In the genomic region with DNA sequence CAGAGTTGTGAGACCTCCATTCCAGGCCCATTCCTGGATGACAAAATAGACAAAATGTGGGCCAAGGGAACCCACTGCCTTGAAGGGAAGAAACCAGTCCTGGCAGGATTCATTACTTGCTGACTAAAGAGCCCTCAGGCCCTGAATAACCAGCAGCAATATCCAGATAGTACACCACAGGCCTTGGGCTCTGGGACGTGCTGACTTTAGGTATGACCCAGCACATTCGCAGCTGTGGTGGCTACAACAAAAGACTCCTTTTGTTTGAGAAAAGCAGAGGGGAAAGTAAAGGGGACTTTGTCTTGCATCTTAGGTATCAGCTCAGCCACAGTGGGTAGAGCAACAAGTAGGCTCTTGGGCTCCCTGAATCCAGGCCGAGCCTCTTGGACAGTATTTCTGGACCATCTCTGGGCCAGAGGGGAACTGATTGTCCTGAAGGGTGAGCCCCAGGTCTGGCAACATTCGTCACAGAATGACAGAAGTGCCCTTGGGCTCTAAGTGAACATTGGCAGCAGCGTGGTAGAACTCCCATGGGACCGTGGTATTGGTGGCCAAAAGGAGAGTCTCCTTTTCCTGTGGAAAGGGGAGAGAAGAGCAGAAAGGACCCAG, we compare ENCODE assay signal across 17 cellular contexts.
DNase-seq lines count a peak whose midpoint lies in the region; ATAC-seq and TF ChIP-seq lines count a peak whose summit lies in the region.
"Had no signal": no experiment of that assay in that cellular context is flagged by ENCODE, and none has a peak within 500 bp of the region (broad histone marks: within the 10 kb centered on the region; RNA-seq: fewer than 3 reads in every experiment).

No MANE protein-coding gene starts in this region.

- no peak overlapping the region for H3K4me3 Mint-ChIP-seq in endodermal cell
- H3K4me3 Mint-ChIP-seq in activated T-cell treated with anti-CD3 and anti-CD28 coated beads, Interleukin-2, amount 50 U/mL, for 24 hours: no peak overlapping the region
- H3K4me3 Mint-ChIP-seq in naive thymus-derived CD4-positive, alpha-beta T cell: no peak overlapping the region
- H3K4me3 Mint-ChIP-seq: activated naive CD4-positive, alpha-beta T cell treated with anti-CD3 and anti-CD28 coated beads, Interleukin-2, amount 10 ng/mL, durations not matched to agents 7 days and 5 days; stimulated activated naive B cell treated with anti-CD40 and anti-IgM and Interleukin-4, amounts not matched to agents 10 μg/mL and 1 μg/mL and 100 μg/mL, for 72 hours had no signal

- no peak for TF ChIP-seq CTCF in endodermal cell (conservative IDR thresholded peaks at IDR 0.05)

- CTCF ChIA-PET in naive thymus-derived CD4-positive, alpha-beta T cell (lab: Charles Lee): no interaction called here

- POLR2A ChIA-PET in naive thymus-derived CD4-positive, alpha-beta T cell (lab: Charles Lee): no interaction called here

- intact Hi-C loops in naive thymus-derived CD4-positive, alpha-beta T cell (cut with micrococcal nuclease): no loop called here

- H3K27ac Mint-ChIP-seq in endodermal cell: peak overlapping the region; percentile 38
- no peak overlapping the region for H3K27ac Mint-ChIP-seq in activated T-cell treated with anti-CD3 and anti-CD28 coated beads, Interleukin-2, amount 50 U/mL, for 24 hours
- no peak overlapping the region for H3K27ac Mint-ChIP-seq in naive thymus-derived CD4-positive, alpha-beta T cell
- H3K27ac Mint-ChIP-seq: activated naive CD4-positive, alpha-beta T cell treated with anti-CD3 and anti-CD28 coated beads, Interleukin-2, amount 10 ng/mL, durations not matched to agents 7 days and 5 days had no signal

- no peak overlapping the region for H3K9ac ChIP-seq in endodermal cell (ENCODE audit: extremely low read depth, low read length, poor library complexity, severe bottlenecking)

- peaks cover 6% of the 10 kb centered on the region for H3K4me1 Mint-ChIP-seq in endodermal cell
- no peaks in the 10 kb centered on the region for H3K4me1 Mint-ChIP-seq in activated T-cell treated with anti-CD3 and anti-CD28 coated beads, Interleukin-2, amount 50 U/mL, for 24 hours (ENCODE audit: low read depth)
- H3K4me1 Mint-ChIP-seq in naive thymus-derived CD4-positive, alpha-beta T cell: peaks cover 0 to 4% (median 0%) of the 10 kb centered on the region in 7 donors
- H3K4me1 Mint-ChIP-seq: activated naive CD4-positive, alpha-beta T cell treated with anti-CD3 and anti-CD28 coated beads, Interleukin-2, amount 10 ng/mL, durations not matched to agents 7 days and 5 days had no signal

- H3K27me3 Mint-ChIP-seq in endodermal cell (ENCODE audit: insufficient read depth): no peaks in the 10 kb centered on the region
- no peaks in the 10 kb centered on the region for H3K27me3 Mint-ChIP-seq in activated T-cell treated with anti-CD3 and anti-CD28 coated beads, Interleukin-2, amount 50 U/mL, for 24 hours
- no peaks in the 10 kb centered on the region for H3K27me3 Mint-ChIP-seq in naive thymus-derived CD4-positive, alpha-beta T cell
- H3K27me3 Mint-ChIP-seq: activated naive CD4-positive, alpha-beta T cell treated with anti-CD3 and anti-CD28 coated beads, Interleukin-2, amount 10 ng/mL, durations not matched to agents 7 days and 5 days; stimulated activated naive B cell treated with anti-CD40 and anti-IgM and Interleukin-4, amounts not matched to agents 10 μg/mL and 1 μg/mL and 100 μg/mL, for 72 hours had no signal

- ATAC-seq in GM21447 (IDR thresholded peaks at IDR 0.05; ENCODE audit: unreplicated experiment) (peak; percentile 17), HG03342 (IDR thresholded peaks at IDR 0.05; ENCODE audit: unreplicated experiment) (peak; percentile 43)
- ATAC-seq in naive thymus-derived CD4-positive, alpha-beta T cell: no peak
- ATAC-seq: left cardiac atrium had no signal

- DNase-seq in ELF-1 (ENCODE audit: low read depth, low spot score): peak; percentile 21
- no peak for DNase-seq in endodermal cell
- DNase-seq in activated T-cell treated with anti-CD3 and anti-CD28 coated beads, Interleukin-2, amount 50 U/mL, for 24 hours: no peak
- DNase-seq in NCI-H1436 (lab: John Stamatoyannopoulos, UW): no peak
- no peak for DNase-seq in naive thymus-derived CD4-positive, alpha-beta T cell
- no peak for DNase-seq in glomerular visceral epithelial cell (ENCODE audit: extremely low spot score)
- DNase-seq: activated naive CD4-positive, alpha-beta T cell treated with anti-CD3 and anti-CD28 coated beads, Interleukin-2, amount 10 ng/mL, durations not matched to agents 7 days and 5 days; heart right ventricle; left cardiac atrium; NCI-H1417 treated with DMSO at 0.1 percent for 48 hours; NCI-H748 treated with DMSO at 0.1 percent for 48 hours; SJCRH30; stimulated activated CD4-positive, alpha-beta T cell treated with anti-CD3 and anti-CD28 coated beads, Interleukin-2, amount 100 ng/mL, for 48 hours; uterus had no signal

- no peaks in the 10 kb centered on the region for H3K4me1 ChIP-seq in endodermal cell (ENCODE audit: control insufficient read depth, insufficient read depth, low read length)
- H3K4me1 ChIP-seq in naive thymus-derived CD4-positive, alpha-beta T cell (ENCODE audit: control insufficient read depth in 2 of 2, insufficient read depth in 2 of 2, low read length in 2 of 2): no peaks in the 10 kb centered on the region
- H3K4me1 ChIP-seq: heart right ventricle, SJCRH30, uterus had no signal

- H3K27me3 ChIP-seq in endodermal cell (ENCODE audit: control insufficient read depth, insufficient read depth, low read length, poor library complexity, severe bottlenecking): no peaks in the 10 kb centered on the region
- H3K27me3 ChIP-seq in naive thymus-derived CD4-positive, alpha-beta T cell (ENCODE audit: control insufficient read depth in 2 of 2, insufficient read depth in 2 of 2, low read length in 2 of 2): no peaks in the 10 kb centered on the region
- H3K27me3 ChIP-seq: heart right ventricle, SJCRH30, uterus had no signal

- H3K36me3 ChIP-seq in endodermal cell (ENCODE audit: control insufficient read depth, insufficient read depth, low read length): no peaks in the 10 kb centered on the region
- peaks cover 0 to 7% (median 0%) of the 10 kb centered on the region in 3 experiments for H3K36me3 ChIP-seq in naive thymus-derived CD4-positive, alpha-beta T cell (ENCODE audit: control insufficient read depth in 2 of 3, insufficient read depth in 3 of 3, low read length in 3 of 3)
- H3K36me3 ChIP-seq: SJCRH30, uterus had no signal

- WGBS in endodermal cell (ENCODE audit: insufficient coverage in 1 of 2, insufficient read length in 1 of 2), 2 experiments: 90 to 100% methylated on average over 4 to 6 of the region's 6 CpGs

- no peak overlapping the region for H3K4me3 ChIP-seq in endodermal cell (ENCODE audit: low read length)
- H3K4me3 ChIP-seq in naive thymus-derived CD4-positive, alpha-beta T cell (ENCODE audit: low read length): no peak overlapping the region
- H3K4me3 ChIP-seq: heart right ventricle, SJCRH30, uterus had no signal

- H3K36me3 Mint-ChIP-seq in endodermal cell (ENCODE audit: low read depth): peaks cover 4% of the 10 kb centered on the region
- peaks cover 76% of the 10 kb centered on the region for H3K36me3 Mint-ChIP-seq in activated T-cell treated with anti-CD3 and anti-CD28 coated beads, Interleukin-2, amount 50 U/mL, for 24 hours (ENCODE audit: low read depth)
- peaks cover 11 to 91% (median 60%) of the 10 kb centered on the region in 5 donors for H3K36me3 Mint-ChIP-seq in naive thymus-derived CD4-positive, alpha-beta T cell

- peaks cover 3% of the 10 kb centered on the region for H3K9me3 ChIP-seq in endodermal cell (ENCODE audit: control insufficient read depth, low read length)
- H3K9me3 ChIP-seq in naive thymus-derived CD4-positive, alpha-beta T cell (ENCODE audit: control insufficient read depth in 2 of 3, low read length in 3 of 3): no peaks in the 10 kb centered on the region
- H3K9me3 ChIP-seq: SJCRH30, uterus had no signal

- H3K27ac ChIP-seq in endodermal cell (ENCODE audit: low read depth, low read length): no peak overlapping the region
- no peak overlapping the region for H3K27ac ChIP-seq in naive thymus-derived CD4-positive, alpha-beta T cell (ENCODE audit: low read depth, low read length)
- H3K27ac ChIP-seq: SJCRH30, uterus had no signal

- no peaks in the 10 kb centered on the region for H3K9me3 Mint-ChIP-seq in endodermal cell
- no peaks in the 10 kb centered on the region for H3K9me3 Mint-ChIP-seq in activated T-cell treated with anti-CD3 and anti-CD28 coated beads, Interleukin-2, amount 50 U/mL, for 24 hours
- H3K9me3 Mint-ChIP-seq in naive thymus-derived CD4-positive, alpha-beta T cell: peaks cover 0 to 7% (median 0%) of the 10 kb centered on the region in 11 donors
